Comparison of ENCODE assay signal across 2 cellular contexts in genomic region chr3:65020233-65020632, GRCh38.
TF ChIP-seq lines count a peak whose summit lies in the region.

No MANE protein-coding gene starts in this region.

TF ChIP-seq in K562, 482 proteins besides CTCF, POLR2A, EP300 and RAD21 (continued from another document):
- no peak for TF ChIP-seq ZNF518B (CRISPR knock-in tag; IDR thresholded peaks at IDR 0.05)

TF ChIP-seq in neural cell, 6 proteins besides CTCF, POLR2A, EP300 and RAD21 (continued from another document):
- TF ChIP-seq REST (IDR thresholded peaks at IDR 0.05; ENCODE audit: borderline replicate concordance) (no peak), EZH2 (IDR thresholded peaks at IDR 0.05; ENCODE audit: borderline replicate concordance, insufficient read depth, low read length, poor library complexity, severe bottlenecking) (no peak), TAF1 (IDR thresholded peaks at IDR 0.05; ENCODE audit: low read depth) (no peak), MXI1 (conservative IDR thresholded peaks at IDR 0.05; ENCODE audit: poor library complexity, severe bottlenecking) (no peak), POLR2AphosphoS5 (IDR thresholded peaks at IDR 0.05) (no peak)
